Comparison of ENCODE assay signal across 8 cellular contexts in the genomic region with DNA sequence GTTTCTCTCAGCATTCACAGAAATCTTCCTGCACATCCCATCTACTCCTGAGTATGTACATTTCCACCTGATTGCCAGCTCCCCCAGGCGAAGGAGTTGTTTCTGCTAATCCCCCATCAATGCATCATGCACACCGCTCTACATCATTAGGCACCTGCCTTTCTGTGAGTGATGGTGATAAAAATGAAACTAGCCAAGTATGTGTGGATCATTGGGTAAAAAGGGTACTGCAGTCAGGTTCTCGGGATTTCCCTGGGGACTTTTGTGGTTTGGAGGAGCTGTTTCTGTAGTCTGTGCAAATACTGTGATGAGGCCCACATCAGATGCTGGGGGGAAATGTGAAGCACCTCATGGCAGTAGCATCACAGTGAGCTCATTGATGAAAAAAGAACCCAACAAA. TPM values are rescaled to one million over a fixed set of nuclear protein-coding genes. Genes with fewer than 3 reads are reported as not detected.
DNase-seq lines count a peak whose midpoint lies in the region; ATAC-seq and TF ChIP-seq lines count a peak whose summit lies in the region.

No MANE protein-coding gene starts in this region.

- H3K27me3 ChIP-seq in BE2C (no peaks in the 10 kb centered on the region), gastrocnemius medialis (no peaks in the 10 kb centered on the region)

- peaks cover 3% of the 10 kb centered on the region for H3K9me3 Mint-ChIP-seq in activated CD4-positive, alpha-beta memory T cell treated with anti-CD3 and anti-CD28 coated beads, Interleukin-2, amount 10 ng/mL, durations not matched to agents 7 days and 5 days
- peaks cover 3% of the 10 kb centered on the region for H3K9me3 Mint-ChIP-seq in nephron

- peak overlapping the region; percentile 18 for H3K4me3 Mint-ChIP-seq in activated CD4-positive, alpha-beta memory T cell treated with anti-CD3 and anti-CD28 coated beads, Interleukin-2, amount 10 ng/mL, durations not matched to agents 7 days and 5 days
- no peak overlapping the region for H3K4me3 Mint-ChIP-seq in nephron

- TF ChIP-seq POLR2A in gastrocnemius medialis (IDR thresholded peaks at IDR 0.05): no peak

- no peak overlapping the region for H3K27ac ChIP-seq in gastrocnemius medialis

- H3K9me3 ChIP-seq in BE2C (peaks cover 3% of the 10 kb centered on the region; the same call in 1 of the 2 replicates), gastrocnemius medialis (no peaks in the 10 kb centered on the region)

- no peaks in the 10 kb centered on the region for H3K27me3 Mint-ChIP-seq in activated CD4-positive, alpha-beta memory T cell treated with anti-CD3 and anti-CD28 coated beads, Interleukin-2, amount 10 ng/mL, durations not matched to agents 7 days and 5 days
- no peaks in the 10 kb centered on the region for H3K27me3 Mint-ChIP-seq in nephron (ENCODE audit: low read depth)

- peaks cover 49% of the 10 kb centered on the region for H3K36me3 Mint-ChIP-seq in activated CD4-positive, alpha-beta memory T cell treated with anti-CD3 and anti-CD28 coated beads, Interleukin-2, amount 10 ng/mL, durations not matched to agents 7 days and 5 days (ENCODE audit: low read depth)
- H3K36me3 Mint-ChIP-seq in nephron (ENCODE audit: low read depth): no peaks in the 10 kb centered on the region

- intact Hi-C loops in gastrocnemius medialis (cut with DNase I; ENCODE audit: low total_unique reads): no loop called here

- CTCF ChIA-PET in activated CD4-positive, alpha-beta memory T cell treated with anti-CD3 and anti-CD28 coated beads, Interleukin-2, amount 10 ng/mL, durations not matched to agents 7 days and 5 days (lab: Charles Lee): interaction anchor here (1.2 to 4.4 kb wide), 3 partner anchors 9 to 32 kb away, joined by 3 to 19 read pairs (median 5); partner anchors contain the start of gene CAMK4

- POLR2A ChIA-PET in activated CD4-positive, alpha-beta memory T cell treated with anti-CD3 and anti-CD28 coated beads, Interleukin-2, amount 10 ng/mL, durations not matched to agents 7 days and 5 days (lab: Charles Lee): interaction anchor here (1.0 to 4.2 kb wide), 4 partner anchors 9 to 31 kb away, joined by 5 to 29 read pairs (median 23); partner anchors contain the start of gene CAMK4

- TF ChIP-seq CTCF in BE2C (IDR thresholded peaks at IDR 0.05; ENCODE audit: low read depth, low read length) (no peak), nephron (IDR thresholded peaks at IDR 0.05; ENCODE audit: unreplicated experiment in 3 of 3) (no peak), gastrocnemius medialis (IDR thresholded peaks at IDR 0.05 in 4 of 5, conservative IDR thresholded peaks at IDR 0.05 in 1 of 5) (no peak)

- H3K4me1 Mint-ChIP-seq in activated CD4-positive, alpha-beta memory T cell treated with anti-CD3 and anti-CD28 coated beads, Interleukin-2, amount 10 ng/mL, durations not matched to agents 7 days and 5 days: peaks cover 56% of the 10 kb centered on the region
- peaks cover 7% of the 10 kb centered on the region for H3K4me1 Mint-ChIP-seq in nephron

- in situ Hi-C loops in gastrocnemius medialis (cut with MboI; ENCODE audit: low sequenced_read_pairs in 4 of 4): no loop called here

- H3K4me1 ChIP-seq in BE2C (peaks cover 26% of the 10 kb centered on the region), gastrocnemius medialis (no peaks in the 10 kb centered on the region)

- H3K36me3 ChIP-seq in BE2C (peaks cover 46% of the 10 kb centered on the region), gastrocnemius medialis (no peaks in the 10 kb centered on the region)

- peak; percentile 23 for DNase-seq in BE2C
- peak; percentile 47 for DNase-seq in activated CD4-positive, alpha-beta memory T cell treated with anti-CD3 and anti-CD28 coated beads, Interleukin-2, amount 10 ng/mL, durations not matched to agents 7 days and 5 days
- no peak for DNase-seq in NCI-H146 treated with DMSO at 0.1 percent for 48 hours (lab: John Stamatoyannopoulos, UW; ENCODE audit: unreplicated experiment)
- DNase-seq in NCI-H748 (lab: John Stamatoyannopoulos, UW; ENCODE audit: unreplicated experiment): no peak
- DNase-seq in gastrocnemius medialis: no peak

- peak overlapping the region; percentile 59 for H3K27ac Mint-ChIP-seq in activated CD4-positive, alpha-beta memory T cell treated with anti-CD3 and anti-CD28 coated beads, Interleukin-2, amount 10 ng/mL, durations not matched to agents 7 days and 5 days
- peak overlapping the region in 2 of 3 experiments; percentile 71 to 76 for H3K27ac Mint-ChIP-seq in nephron

- H3K4me3 ChIP-seq in BE2C (ENCODE audit: low read depth, low read length): no peak overlapping the region
- H3K4me3 ChIP-seq in gastrocnemius medialis: no peak overlapping the region

- ATAC-seq in GM19467 (IDR thresholded peaks at IDR 0.05; ENCODE audit: unreplicated experiment) (peak; percentile 68), HG03558 (IDR thresholded peaks at IDR 0.05; ENCODE audit: extremely low read depth, unreplicated experiment) (peak; percentile 82), gastrocnemius medialis (no peak)

RNA-seq across cellular contexts. Expression of gene CAMK4, which starts 30.4 kb away (rescaled TPM):
- polyA plus RNA-seq in BE2C (2012; ENCODE audit: insufficient read depth, insufficient read length, low read depth): 88.5 TPM
- 10 to 100 TPM; 59.5 to 66.1 TPM for total RNA-seq in activated CD4-positive, alpha-beta memory T cell treated with anti-CD3 and anti-CD28 coated beads, Interleukin-2, amount 10 ng/mL, durations not matched to agents 7 days and 5 days
- total RNA-seq in gastrocnemius medialis: 1 to 10 TPM in 2 of 4 donors, under 1 TPM in 2; 0.27 to 1.0 (median 0.72) TPM

Comparison
In these comparisons a context has a peak if more than half of its experiments do, and no peak if none do; other contexts are left out.
1. DNase-seq: peak in BE2C (single experiment) and activated CD4-positive, alpha-beta memory T cell treated with anti-CD3 and anti-CD28 coated beads, Interleukin-2, amount 10 ng/mL, durations not matched to agents 7 days and 5 days (single experiment); none in NCI-H146 treated with DMSO at 0.1 percent for 48 hours (single experiment), NCI-H748 (single experiment) and gastrocnemius medialis (0 of 2).
2. ATAC-seq: peak in GM19467 (single experiment) and HG03558 (single experiment); none in gastrocnemius medialis (0 of 2).
3. RNA of gene CAMK4, which starts 30.4 kb away (total RNA-seq): 59.5 to 66.1 TPM in activated CD4-positive, alpha-beta memory T cell treated with anti-CD3 and anti-CD28 coated beads, Interleukin-2, amount 10 ng/mL, durations not matched to agents 7 days and 5 days; 0.27 to 1.0 TPM in gastrocnemius medialis; every median in the first group is over 10 times any median in the second.